In genomic region chr4:6943870-6944195, GRCh38 we compare ENCODE assay signal across 13 cellular contexts. TPM values are rescaled to one million over a fixed set of nuclear protein-coding genes. Genes with fewer than 3 reads are reported as not detected.
DNase-seq lines count a peak whose midpoint lies in the region; ATAC-seq, FAIRE-seq and TF ChIP-seq lines count a peak whose summit lies in the region.
"Had no signal": no experiment of that assay in that cellular context is flagged by ENCODE, and none has a peak within 500 bp of the region (broad histone marks: within the 10 kb centered on the region; RNA-seq: fewer than 3 reads in every experiment).

No MANE protein-coding gene starts in this region.

- FAIRE-seq in HepG2 (lab: Jason Lieb, UNC): no peak

- H3K9ac ChIP-seq in HepG2 (ENCODE audit: insufficient read depth, low read depth, low read length): no peak overlapping the region

- peaks cover 49 to 69% of the 10 kb centered on the region in 2 donors for H3K4me1 Mint-ChIP-seq in natural killer cell

- no TSS peak for BruUV-seq in HepG2 (replicated peaks; lab: Mats Ljungman, UMichigan)

- no peaks in the 10 kb centered on the region for H3K9me3 Mint-ChIP-seq in natural killer cell

- H4K20me1 ChIP-seq in HepG2 (ENCODE audit: insufficient read depth, low read length): no peaks in the 10 kb centered on the region

- H3K36me3 ChIP-seq in HepG2 (replicated peaks in 1 of 2; ENCODE audit: control insufficient read depth in 1 of 2, insufficient read depth in 2 of 2, low read length in 2 of 2) (peaks cover 7 to 22% of the 10 kb centered on the region in 2 experiments; a peak in 3 of 5 replicates), right lobe of liver (peaks cover 0 to 2% (median 0%) of the 10 kb centered on the region in 4 donors), ascending aorta (no peaks in the 10 kb centered on the region)
- H3K36me3 ChIP-seq: thoracic aorta had no signal

- peak overlapping the region; percentile 88 to 91 for H3K27ac Mint-ChIP-seq in natural killer cell

- in situ Hi-C loops in HepG2 (cut with HindIII; ENCODE audit: extremely low pct_ligation_motif_present, low pct_unique_long_range_greater_than_20kb): no loop called here

- H3K27me3 ChIP-seq in HepG2 (ENCODE audit: control insufficient read depth in 1 of 2, insufficient read depth in 2 of 2, low read length in 2 of 2) (no peaks in the 10 kb centered on the region), right lobe of liver (no peaks in the 10 kb centered on the region), ascending aorta (no peaks in the 10 kb centered on the region)
- H3K27me3 ChIP-seq: body of pancreas had no signal

- H3K36me3 Mint-ChIP-seq in natural killer cell: no peaks in the 10 kb centered on the region

- TF ChIP-seq CTCF in HepG2 (CRISPR knock-in tag; IDR thresholded peaks at IDR 0.05): no peak
- TF ChIP-seq CTCF in right lobe of liver (IDR thresholded peaks at IDR 0.05): no peak
- no peak for TF ChIP-seq CTCF in ascending aorta (IDR thresholded peaks at IDR 0.05)
- no peak for TF ChIP-seq CTCF in natural killer cell (IDR thresholded peaks at IDR 0.05)

- H3K4me1 ChIP-seq in HepG2 (ENCODE audit: insufficient read depth, low read length) (peaks cover 55% of the 10 kb centered on the region), right lobe of liver (peaks cover 0 to 41% (median 3%) of the 10 kb centered on the region in 4 donors), ascending aorta (peaks cover 0 to 17% of the 10 kb centered on the region in 2 donors)

- H3K27ac ChIP-seq in HepG2 (ENCODE audit: extremely low read length, insufficient read depth, low read length): peak overlapping the region; percentile 18
- H3K27ac ChIP-seq in right lobe of liver: peak overlapping the region in 1 of 3 donors; percentile 59
- H3K27ac ChIP-seq in ascending aorta: peak overlapping the region; percentile 9 to 12
- H3K27ac ChIP-seq: thoracic aorta had no signal

- WGBS in HepG2 (ENCODE audit: low lambda C conversion rate): 92% methylated on average over 16 of the region's 16 CpGs
- 87% methylated on average over 16 of the region's 16 CpGs for WGBS in right lobe of liver (ENCODE audit: insufficient coverage, low coverage, low lambda C conversion rate, missing lambda C conversion rate)

- intact Hi-C loops in HepG2 (cut with micrococcal nuclease; ENCODE audit: unreplicated experiment) (no loop called here), right lobe of liver (cut with DNase I) (no loop called here), ascending aorta (cut with DNase I) (no loop called here), natural killer cell (cut with micrococcal nuclease) (loop anchor here (2.0 to 5.0 kb wide), 3 partner anchors 27 to 43 kb away; partner anchors contain the start of gene TBC1D14)

- TF ChIP-seq EP300 in HepG2 (IDR thresholded peaks at IDR 0.05; ENCODE audit: low read depth in 2 of 2, low read length in 2 of 2) (no peak), HepG2 (CRISPR knock-in tag; IDR thresholded peaks at IDR 0.05; ENCODE audit: borderline replicate concordance) (no peak)

- no peak overlapping the region for H2AFZ ChIP-seq in HepG2 (ENCODE audit: low read length)

- CTCF ChIA-PET in HepG2 (lab: Yijun Ruan, JAX; ENCODE audit: low intra/inter-chr PET ratio, low total read pairs): no interaction called here

- POLR2A ChIA-PET in HepG2 (lab: Yijun Ruan, JAX): no interaction called here

- TF ChIP-seq RAD21 in HepG2 (CRISPR knock-in tag; IDR thresholded peaks at IDR 0.05): no peak

- no peak overlapping the region for H3K4me2 ChIP-seq in HepG2 (ENCODE audit: low read depth, low read length)

- H3K9me3 ChIP-seq in HepG2 (ENCODE audit: low read length): no peaks in the 10 kb centered on the region
- H3K9me3 ChIP-seq in right lobe of liver: no peaks in the 10 kb centered on the region
- no peaks in the 10 kb centered on the region for H3K9me3 ChIP-seq in ascending aorta
- H3K9me3 ChIP-seq: body of pancreas, thoracic aorta had no signal

- DNase-seq in HepG2 (ENCODE audit: low spot score): no peak
- no peak for DNase-seq in right lobe of liver
- DNase-seq in ascending aorta (ENCODE audit: low spot score in 2 of 2): no peak
- DNase-seq in natural killer cell: no peak
- no peak for DNase-seq in ureter (ENCODE audit: low spot score)
- no peak for DNase-seq in HT-29 (ENCODE audit: low spot score)
- DNase-seq in KG1 (lab: John Stamatoyannopoulos, UW): no peak
- DNase-seq: body of pancreas, DMS53, left cardiac atrium, T-helper 9 cell had no signal

- TF ChIP-seq POLR2A in HepG2 (IDR thresholded peaks at IDR 0.05; ENCODE audit: insufficient read depth in 1 of 2, low read depth in 2 of 2, low read length in 2 of 2) (no peak), right lobe of liver (IDR thresholded peaks at IDR 0.05) (no peak)

- H3K79me2 ChIP-seq in HepG2 (ENCODE audit: insufficient read depth, low read length): peaks cover 78% of the 10 kb centered on the region

- peak overlapping the region; percentile 35 for H3K4me3 Mint-ChIP-seq in natural killer cell

- ATAC-seq in HepG2 (no peak), right lobe of liver (no peak), natural killer cell (no peak), HG03108 (IDR thresholded peaks at IDR 0.05; ENCODE audit: unreplicated experiment) (no peak)
- ATAC-seq: left cardiac atrium had no signal

- H3K4me3 ChIP-seq in HepG2 (replicated peaks in 1 of 3; ENCODE audit: insufficient read depth in 1 of 3, low read depth in 2 of 3, low read length in 3 of 3): no peak overlapping the region
- no peak overlapping the region for H3K4me3 ChIP-seq in right lobe of liver
- H3K4me3 ChIP-seq in ascending aorta: no peak overlapping the region
- H3K4me3 ChIP-seq: body of pancreas, thoracic aorta had no signal

- H3K27me3 Mint-ChIP-seq in natural killer cell (ENCODE audit: low read depth in 2 of 2): no peaks in the 10 kb centered on the region

TF ChIP-seq in HepG2, 621 proteins besides CTCF, POLR2A, EP300 and RAD21:
- no peak for TF ChIP-seq RFXANK (CRISPR knock-in tag; IDR thresholded peaks at IDR 0.05)
- TF ChIP-seq HOXA3 (CRISPR knock-in tag; IDR thresholded peaks at IDR 0.05): no peak
- no peak for TF ChIP-seq ZNF513 (CRISPR knock-in tag; conservative IDR thresholded peaks at IDR 0.05)
- no peak for TF ChIP-seq HES4 (CRISPR knock-in tag; IDR thresholded peaks at IDR 0.05; ENCODE audit: borderline replicate concordance)
- TF ChIP-seq ZFX (CRISPR knock-in tag; IDR thresholded peaks at IDR 0.05; ENCODE audit: low read depth): no peak
- no peak for TF ChIP-seq ZNF503 (CRISPR knock-in tag; IDR thresholded peaks at IDR 0.05)
TF ChIP-seq in HepG2: peak in this region for 0.

RNA-seq across cellular contexts. Expression of gene TBC1D14, which starts 34.2 kb away (rescaled TPM):
- total RNA-seq in HepG2 (2016; rRNA removed; fragmentation: Illumina TruSeq; extraction: Trizol) (46.5 and 53.3 TPM in 2 replicates), right lobe of liver (10 to 100 TPM; 14.1 to 34.8 (median 30.6) TPM), ascending aorta (26.4 TPM), natural killer cell (10 to 100 TPM; 36.0 to 54.7 (median 53.2) TPM), ureter (44.8 TPM)
- total RNA-seq in HepG2 (2016; cell fraction: cytosol; rRNA removed; fragmentation: Illumina TruSeq; extraction: Trizol; ENCODE audit: low read depth): 65.4 and 73.2 TPM in 2 replicates
- total RNA-seq in HepG2 (2016; cell fraction: insoluble cytoplasmic fraction; rRNA removed; fragmentation: Illumina TruSeq; extraction: Trizol): 45.9 and 47.6 TPM in 2 replicates
- total RNA-seq in HepG2 (2016; cell fraction: membrane; rRNA removed; fragmentation: Illumina TruSeq; extraction: Trizol): 39.0 and 41.3 TPM in 2 replicates
- 38.2 and 42.5 TPM in 2 replicates for total RNA-seq in HepG2 (2016; cell fraction: nucleus; rRNA removed; fragmentation: Illumina TruSeq; extraction: Trizol)
- 29.5 and 31.8 TPM in 2 replicates for polyA plus RNA-seq in HepG2 (2011; rRNA removed)
- 29.0 and 31.7 TPM in 2 replicates for polyA plus RNA-seq in HepG2 (2011; cell fraction: cytosol; rRNA removed)
- 29.6 and 30.6 TPM in 2 replicates for polyA plus RNA-seq in HepG2 (2011; cell fraction: nucleus; rRNA removed)
- 31.1 and 34.7 TPM in 2 replicates for polyA plus RNA-seq in HepG2 (2012)
- 5.0 TPM in 2 replicates for polyA plus RNA-seq in HepG2 (2016; cell fraction: cytosol; fragmentation: Illumina TruSeq; extraction: Trizol; ENCODE audit: low read depth)
- 34.0 and 38.1 TPM in 2 replicates for polyA plus RNA-seq in HepG2 (2016; cell fraction: insoluble cytoplasmic fraction; fragmentation: Illumina TruSeq; extraction: Trizol; ENCODE audit: low read depth)
- polyA plus RNA-seq in HepG2 (2016; cell fraction: membrane; fragmentation: Illumina TruSeq; extraction: Trizol; ENCODE audit: low read depth): 15.8 and 17.3 TPM in 2 replicates
- polyA plus RNA-seq in HepG2 (2016; cell fraction: nucleus; fragmentation: Illumina TruSeq; extraction: Trizol; ENCODE audit: insufficient read depth, low read depth): 42.2 and 45.1 TPM in 2 replicates
- polyA minus RNA-seq in HepG2 (2011; rRNA and poly(A)+ RNA removed; ENCODE audit: low replicate concordance): 34.1 and 63.3 TPM in 2 replicates
- 21.7 and 28.5 TPM in 2 replicates for polyA minus RNA-seq in HepG2 (2011; cell fraction: cytosol; rRNA and poly(A)+ RNA removed)
- polyA minus RNA-seq in HepG2 (2011; cell fraction: nucleus; rRNA and poly(A)+ RNA removed): 25.8 and 31.3 TPM in 2 replicates
- 54.5 and 58.5 TPM in 2 replicates for total RNA-seq in HT-29 (2014; rRNA removed; shearing (Covaris generic))
